ENCODE assay signal across 1 cellular context in the genomic region with DNA sequence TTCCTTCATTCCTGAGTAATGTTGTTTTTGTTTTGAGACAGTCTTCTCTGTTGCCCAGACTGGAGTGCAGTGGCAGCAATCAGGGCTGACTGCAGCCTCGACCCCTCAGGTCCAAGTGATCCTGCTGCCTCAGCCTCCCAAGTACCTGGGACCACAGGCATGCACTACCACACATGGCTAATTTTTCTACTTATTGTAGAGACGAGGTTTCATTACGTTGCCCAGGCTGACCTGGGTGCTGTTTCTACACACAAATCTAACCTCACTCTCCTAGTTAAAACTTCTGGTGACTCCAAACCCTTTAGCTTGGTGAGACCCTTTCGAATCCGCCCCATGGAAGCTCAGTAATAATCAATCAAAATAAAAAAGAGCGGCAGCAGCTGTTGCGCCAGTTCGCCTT.
TF ChIP-seq lines count a peak whose summit lies in the region.

No MANE protein-coding gene starts in this region.

TF ChIP-seq in H1, 55 proteins besides CTCF, POLR2A, EP300 and RAD21:
- TF ChIP-seq MAFK (IDR thresholded peaks at IDR 0.05; ENCODE audit: low read depth, low read length) (no peak), CHD1 (IDR thresholded peaks at IDR 0.05; ENCODE audit: low read depth, low read length) (no peak), E2F6 (IDR thresholded peaks at IDR 0.05) (no peak), ZNF274 (IDR thresholded peaks at IDR 0.05; ENCODE audit: borderline replicate concordance, extremely low read depth, low read length) (no peak), SP1 (IDR thresholded peaks at IDR 0.05; ENCODE audit: low read depth, low read length) (no peak), CEBPB (IDR thresholded peaks at IDR 0.05; ENCODE audit: low read depth, low read length) (no peak), POLR2AphosphoS5 (IDR thresholded peaks at IDR 0.05; ENCODE audit: low read depth, low read length) (no peak), SP4 (IDR thresholded peaks at IDR 0.05; ENCODE audit: low read length) (no peak)
